ENCODE assay signal across 21 cellular contexts in genomic region chr1:167333703-167334102, GRCh38.
"Had no signal": no experiment of that assay in that cellular context is flagged by ENCODE, and none has a peak within 500 bp of the region (broad histone marks: within the 10 kb centered on the region; RNA-seq: fewer than 3 reads in every experiment).

No MANE protein-coding gene starts in this region.

- H3K27me3 ChIP-seq: gastroesophageal sphincter, heart left ventricle, right lobe of liver, uterus had no signal

- H3K4me3 ChIP-seq: coronary artery, gastroesophageal sphincter, heart left ventricle, right lobe of liver, skin epidermis, uterus had no signal

- H3K36me3 ChIP-seq: right lobe of liver, uterus had no signal

- H3K27ac Mint-ChIP-seq: activated CD4-positive, alpha-beta T cell treated with anti-CD3 and anti-CD28 coated beads for 36 hours; activated naive CD8-positive, alpha-beta T cell treated with anti-CD3 and anti-CD28 coated beads, Interleukin-2, amount 10 ng/mL, durations not matched to agents 7 days and 5 days; activated T-cell treated with anti-CD3 and anti-CD28 coated beads, Interleukin-2, amount 50 U/mL, for 72 hours; endodermal cell; WTC11 had no signal

- H3K4me1 ChIP-seq: uterus had no signal

- ATAC-seq: activated CD4-positive, alpha-beta T cell treated with anti-CD3 and anti-CD28 coated beads for 36 hours; gastroesophageal sphincter; heart left ventricle; right lobe of liver; WTC11 had no signal

- H3K27me3 Mint-ChIP-seq: activated CD4-positive, alpha-beta T cell treated with anti-CD3 and anti-CD28 coated beads for 36 hours; activated naive CD8-positive, alpha-beta T cell treated with anti-CD3 and anti-CD28 coated beads, Interleukin-2, amount 10 ng/mL, durations not matched to agents 7 days and 5 days had no signal

- H3K4me3 Mint-ChIP-seq: activated CD4-positive, alpha-beta T cell treated with anti-CD3 and anti-CD28 coated beads for 36 hours; activated naive CD4-positive, alpha-beta T cell treated with anti-CD3 and anti-CD28 coated beads for 36 hours; activated naive CD8-positive, alpha-beta T cell treated with anti-CD3 and anti-CD28 coated beads, Interleukin-2, amount 10 ng/mL, durations not matched to agents 7 days and 5 days; activated T-cell treated with anti-CD3 and anti-CD28 coated beads, Interleukin-2, amount 50 U/mL, for 72 hours; endodermal cell; WTC11 had no signal

- H3K27ac ChIP-seq: coronary artery, gastroesophageal sphincter, heart left ventricle, right lobe of liver, skin epidermis, uterus had no signal

- DNase-seq: activated CD4-positive, alpha-beta T cell treated with anti-CD3 and anti-CD28 coated beads for 36 hours; activated CD4-positive, alpha-beta T cell treated with anti-CD3 and anti-CD28 coated beads, Interleukin-2, amount 50 U/mL, for 48 hours; activated effector memory CD4-positive, alpha-beta T cell treated with Interleukin-2 at 50 U/mL for 16 hours; activated naive CD4-positive, alpha-beta T cell treated with anti-CD3 and anti-CD28 coated beads for 36 hours; activated naive CD8-positive, alpha-beta T cell treated with anti-CD3 and anti-CD28 coated beads, Interleukin-2, amount 10 ng/mL, durations not matched to agents 7 days and 5 days; activated T-cell treated with anti-CD3 and anti-CD28 coated beads, Interleukin-2, amount 50 U/mL, for 72 hours; amniotic stem cell; cerebellar nuclear complex; endodermal cell; heart left ventricle; mesenchymal stem cell; occipital lobe; right lobe of liver; stimulated activated CD4-positive, alpha-beta T cell treated with anti-CD3 and anti-CD28 coated beads, Interleukin-1b, Interleukin-23, amount 100 ng/mL, for 48 hours; T-helper 9 cell; trophoblast cell; uterus had no signal

- H3K9me3 ChIP-seq: right lobe of liver, uterus had no signal
